ENCODE assay signal across 9 cellular contexts in the genomic region with DNA sequence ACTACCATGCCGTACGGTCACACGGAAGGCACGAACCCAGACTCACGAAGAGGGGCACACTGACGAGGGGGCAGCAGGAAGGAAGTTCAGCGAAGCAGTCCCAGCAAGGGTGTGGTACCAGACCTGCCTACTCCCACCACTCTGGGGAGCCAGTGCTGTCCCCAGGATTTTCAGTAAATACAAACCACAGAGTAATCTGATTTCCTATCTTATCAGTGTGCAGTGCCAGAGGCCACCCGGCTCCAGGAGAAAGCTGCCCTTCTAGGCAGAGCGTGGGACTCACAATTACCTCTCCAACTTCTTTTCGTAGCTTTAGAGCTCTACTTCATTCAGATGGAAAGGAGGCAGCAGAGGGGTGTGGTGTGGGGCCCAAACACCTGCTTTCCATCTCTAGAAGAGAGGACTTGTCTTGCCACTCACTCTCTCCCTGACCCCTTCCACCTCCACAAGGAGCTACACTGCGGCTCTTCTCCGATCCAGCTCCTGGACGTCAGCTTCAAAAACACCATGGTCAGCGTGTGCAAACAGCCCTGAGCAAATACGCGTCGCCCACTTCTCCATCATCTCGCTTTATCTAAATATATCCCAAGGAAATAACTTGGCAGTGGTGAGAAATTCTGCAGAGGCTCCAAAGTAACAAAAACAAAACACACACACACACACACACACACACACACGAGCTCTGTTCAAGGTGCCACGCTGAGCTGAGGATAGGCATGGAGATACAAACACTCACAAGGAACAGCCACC.
A peak's percentile ranks its signal among the peaks of the same experiment; 100 is the strongest.
DNase-seq lines count a peak whose midpoint lies in the region; ATAC-seq and TF ChIP-seq lines count a peak whose summit lies in the region.
"Had no signal": no experiment of that assay in that cellular context is flagged by ENCODE, and none has a peak within 500 bp of the region (broad histone marks: within the 10 kb centered on the region; RNA-seq: fewer than 3 reads in every experiment).

No MANE protein-coding gene starts in this region.

- peaks cover 61 to 99% (median 92%) of the 10 kb centered on the region in 7 donors for H3K4me1 Mint-ChIP-seq in naive thymus-derived CD4-positive, alpha-beta T cell

- intact Hi-C loops in Right ventricle myocardium superior (cut with DNase I) = no loop called here
- intact Hi-C loops in cardiac septum (cut with DNase I) = no loop called here
- intact Hi-C loops in colonic mucosa (cut with DNase I) = no loop called here
- intact Hi-C loops in naive thymus-derived CD4-positive, alpha-beta T cell (cut with micrococcal nuclease) = no loop called here
- intact Hi-C loops in aorta (cut with DNase I) = no loop called here

- H3K4me3 Mint-ChIP-seq in naive thymus-derived CD4-positive, alpha-beta T cell = peak overlapping the region; percentile 16 to 82 (median 55)

- WGBS in aorta, 2 donors = 33% methylated on average over 20 of the region's 20 CpGs

- H3K27ac ChIP-seq in colonic mucosa (peak overlapping the region; percentile 66), aorta (ENCODE audit: low read depth in 1 of 2, low read length in 2 of 2) (peak overlapping the region; percentile 72 to 98)
- peak overlapping the region; percentile 50 for H3K27ac ChIP-seq in naive thymus-derived CD4-positive, alpha-beta T cell (ENCODE audit: low read depth, low read length)

- peak; percentile 13 for ATAC-seq in Right ventricle myocardium superior (ENCODE audit: poor library complexity)
- peak; percentile 40 for ATAC-seq in naive thymus-derived CD4-positive, alpha-beta T cell
- ATAC-seq in aorta (ENCODE audit: low FRiP score) = peak; percentile 16

- H3K36me3 Mint-ChIP-seq in naive thymus-derived CD4-positive, alpha-beta T cell = no peaks in the 10 kb centered on the region

- H3K9ac ChIP-seq in colonic mucosa (ENCODE audit: low read depth in 2 of 2, low read length in 2 of 2) = peak overlapping the region in 1 of 2 donors; percentile 79

- CTCF ChIA-PET in naive thymus-derived CD4-positive, alpha-beta T cell (lab: Charles Lee) = no interaction called here

- no peaks in the 10 kb centered on the region for H3K9me3 Mint-ChIP-seq in naive thymus-derived CD4-positive, alpha-beta T cell

- H3K9me3 ChIP-seq in colonic mucosa = no peaks in the 10 kb centered on the region
- H3K9me3 ChIP-seq in naive thymus-derived CD4-positive, alpha-beta T cell (ENCODE audit: control insufficient read depth in 2 of 3, low read length in 3 of 3) = no peaks in the 10 kb centered on the region
- no peaks in the 10 kb centered on the region for H3K9me3 ChIP-seq in aorta (ENCODE audit: control insufficient read depth, low read length)
- H3K9me3 ChIP-seq: MG63 had no signal

- TF ChIP-seq CTCF in colonic mucosa (IDR thresholded peaks at IDR 0.05) = no peak

- H3K4me3 ChIP-seq in colonic mucosa (no peak overlapping the region), aorta (ENCODE audit: low read length in 2 of 2) (no peak overlapping the region)
- no peak overlapping the region for H3K4me3 ChIP-seq in naive thymus-derived CD4-positive, alpha-beta T cell (ENCODE audit: low read length)
- H3K4me3 ChIP-seq: MG63 had no signal

- H3K27me3 Mint-ChIP-seq in naive thymus-derived CD4-positive, alpha-beta T cell = no peaks in the 10 kb centered on the region

- no peaks in the 10 kb centered on the region for H3K27me3 ChIP-seq in colonic mucosa
- H3K27me3 ChIP-seq in naive thymus-derived CD4-positive, alpha-beta T cell (ENCODE audit: control insufficient read depth in 2 of 2, insufficient read depth in 2 of 2, low read length in 2 of 2) = no peaks in the 10 kb centered on the region
- no peaks in the 10 kb centered on the region for H3K27me3 ChIP-seq in aorta (ENCODE audit: control insufficient read depth in 1 of 2, insufficient read depth in 2 of 2, low read length in 1 of 2)
- H3K27me3 ChIP-seq: MG63 had no signal

- no peaks in the 10 kb centered on the region for H3K36me3 ChIP-seq in colonic mucosa
- no peaks in the 10 kb centered on the region for H3K36me3 ChIP-seq in naive thymus-derived CD4-positive, alpha-beta T cell (ENCODE audit: control insufficient read depth in 2 of 3, insufficient read depth in 3 of 3, low read length in 3 of 3)
- no peaks in the 10 kb centered on the region for H3K36me3 ChIP-seq in aorta (ENCODE audit: control insufficient read depth in 1 of 2, insufficient read depth in 2 of 2, low read length in 1 of 2)
- H3K36me3 ChIP-seq: MG63 had no signal

- POLR2A ChIA-PET in naive thymus-derived CD4-positive, alpha-beta T cell (lab: Charles Lee) = interaction anchor here (0.6 to 0.8 kb wide), 4 partner anchors 11 to 15 kb away, joined by 3 to 6 read pairs (median 3); no protein-coding TSS in a partner anchor

- H3K27ac Mint-ChIP-seq in naive thymus-derived CD4-positive, alpha-beta T cell = peak overlapping the region; percentile 25 to 88 (median 81)

- H3K4me1 ChIP-seq in colonic mucosa (peaks cover 30% of the 10 kb centered on the region), aorta (ENCODE audit: control insufficient read depth in 1 of 2, insufficient read depth in 2 of 2, low read length in 2 of 2) (peaks cover 2 to 3% of the 10 kb centered on the region in 2 donors)
- peaks cover 7 to 61% of the 10 kb centered on the region in 2 donors for H3K4me1 ChIP-seq in naive thymus-derived CD4-positive, alpha-beta T cell (ENCODE audit: control insufficient read depth in 2 of 2, insufficient read depth in 2 of 2, low read length in 2 of 2)

- DNase-seq in Right ventricle myocardium superior (no peak), cardiac septum (ENCODE audit: low spot score) (no peak), colonic mucosa (no peak), aorta (no peak), NCI-H1048 (lab: John Stamatoyannopoulos, UW) (no peak), amniotic stem cell (lab: John Stamatoyannopoulos, UW) (no peak), GM19240 (ENCODE audit: insufficient read length, low spot score) (no peak)
- DNase-seq in naive thymus-derived CD4-positive, alpha-beta T cell = no peak
- DNase-seq: MG63 had no signal
